ENCODE assay signal across 18 cellular contexts in the genomic region with DNA sequence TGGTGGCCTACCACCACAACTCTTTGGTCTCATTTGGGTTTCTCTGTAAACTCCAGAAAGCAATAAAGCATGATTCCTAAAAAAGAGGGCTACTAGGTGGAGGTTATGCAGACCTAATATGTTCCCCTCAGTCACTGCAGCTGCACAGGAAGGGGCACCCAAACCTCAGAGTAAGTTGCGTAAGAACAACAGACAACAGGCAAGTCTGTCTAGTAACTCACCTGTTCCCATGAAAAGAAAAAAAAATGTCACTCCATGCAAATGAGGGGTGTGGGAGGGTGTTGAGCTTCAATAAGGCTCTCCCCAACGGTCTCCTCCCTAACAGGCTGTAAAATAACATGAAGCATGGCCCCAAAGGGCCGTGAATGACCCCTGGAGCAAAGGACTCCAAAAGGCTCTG.
DNase-seq lines count a peak whose midpoint lies in the region; ATAC-seq, FAIRE-seq and TF ChIP-seq lines count a peak whose summit lies in the region.
"Had no signal": no experiment of that assay in that cellular context is flagged by ENCODE, and none has a peak within 500 bp of the region (broad histone marks: within the 10 kb centered on the region; RNA-seq: fewer than 3 reads in every experiment).

No MANE protein-coding gene starts in this region.

- no peak overlapping the region for H3K4me2 ChIP-seq in HepG2 (ENCODE audit: low read depth, low read length)

- no peaks in the 10 kb centered on the region for H3K4me1 ChIP-seq in HepG2 (ENCODE audit: insufficient read depth, low read length)
- no peaks in the 10 kb centered on the region for H3K4me1 ChIP-seq in right lobe of liver
- H3K4me1 ChIP-seq in gastroesophageal sphincter = peaks cover 0 to 84% (median 4%) of the 10 kb centered on the region in 3 donors
- H3K4me1 ChIP-seq in uterus = no peaks in the 10 kb centered on the region

- H3K27ac ChIP-seq in HepG2 (ENCODE audit: extremely low read length, insufficient read depth, low read length) (no peak overlapping the region), right lobe of liver (no peak overlapping the region), gastroesophageal sphincter (peak overlapping the region in 3 of 4 donors; percentile 69 to 73 (median 71)), uterus (peak overlapping the region; percentile 74 to 78)

- H3K27me3 Mint-ChIP-seq in natural killer cell treated with Interleukin-12 subunit alpha and Interleukin-12 subunit beta and Interleukin-15 and Interleukin-18, amount 100 ng/mL, for 72 hours = peaks cover 19 to 27% of the 10 kb centered on the region in 2 donors

- POLR2A ChIA-PET in HepG2 (lab: Yijun Ruan, JAX) = no interaction called here

- TF ChIP-seq EP300 in HepG2 (IDR thresholded peaks at IDR 0.05; ENCODE audit: low read depth in 2 of 2, low read length in 2 of 2) = no peak
- no peak for TF ChIP-seq EP300 in HepG2 (CRISPR knock-in tag; IDR thresholded peaks at IDR 0.05; ENCODE audit: borderline replicate concordance)
- TF ChIP-seq EP300 in gastroesophageal sphincter (IDR thresholded peaks at IDR 0.05) = no peak

- TF ChIP-seq CTCF in HepG2 (CRISPR knock-in tag; IDR thresholded peaks at IDR 0.05) = no peak
- TF ChIP-seq CTCF in right lobe of liver (IDR thresholded peaks at IDR 0.05) = no peak
- TF ChIP-seq CTCF in gastroesophageal sphincter (IDR thresholded peaks at IDR 0.05) = no peak
- TF ChIP-seq CTCF in uterus (IDR thresholded peaks at IDR 0.05) = no peak

- H3K79me2 ChIP-seq in HepG2 (ENCODE audit: insufficient read depth, low read length) = no peaks in the 10 kb centered on the region

- TF ChIP-seq POLR2A in HepG2 (IDR thresholded peaks at IDR 0.05; ENCODE audit: insufficient read depth in 1 of 2, low read depth in 2 of 2, low read length in 2 of 2) (no peak), right lobe of liver (IDR thresholded peaks at IDR 0.05) (no peak), gastroesophageal sphincter (IDR thresholded peaks at IDR 0.05) (no peak), uterus (IDR thresholded peaks at IDR 0.05) (no peak)

- TF ChIP-seq RAD21 in HepG2 (CRISPR knock-in tag; IDR thresholded peaks at IDR 0.05) = no peak

- no peaks in the 10 kb centered on the region for H3K36me3 Mint-ChIP-seq in natural killer cell treated with Interleukin-12 subunit alpha and Interleukin-12 subunit beta and Interleukin-15 and Interleukin-18, amount 100 ng/mL, for 72 hours
- H3K36me3 Mint-ChIP-seq: CD8-positive, alpha-beta memory T cell had no signal

- in situ Hi-C loops in HepG2 (cut with HindIII; ENCODE audit: extremely low pct_ligation_motif_present, low pct_unique_long_range_greater_than_20kb) = loop anchor here (5.0 kb wide), 1 partner anchor 466 kb away; no protein-coding TSS in a partner anchor

- no peak for DNase-seq in HepG2 (ENCODE audit: low spot score)
- no peak for DNase-seq in right lobe of liver
- DNase-seq in NAMALWA (ENCODE audit: low spot score) = peak; percentile 4
- DNase-seq in uterus = no peak
- DNase-seq in activated CD4-positive, alpha-beta T cell treated with anti-CD3 and anti-CD28 coated beads for 4 hours = no peak
- DNase-seq in natural killer cell treated with Interleukin-12 subunit alpha and Interleukin-12 subunit beta and Interleukin-15 and Interleukin-18, amount 100 ng/mL, for 72 hours (ENCODE audit: low spot score) = no peak
- DNase-seq: 8988T; CD8-positive, alpha-beta memory T cell; DMS79; GOT3; NCI-H1105; NCI-H1694; NCI-H2227 treated with DMSO at 0.1 percent for 48 hours; NCI-H526; SIG-M5 had no signal

- no peak overlapping the region for H3K27ac Mint-ChIP-seq in natural killer cell treated with Interleukin-12 subunit alpha and Interleukin-12 subunit beta and Interleukin-15 and Interleukin-18, amount 100 ng/mL, for 72 hours

- no peak overlapping the region for H2AFZ ChIP-seq in HepG2 (ENCODE audit: low read length)

- ATAC-seq in HepG2 (no peak), right lobe of liver (no peak), gastroesophageal sphincter (no peak), HG03196 (IDR thresholded peaks at IDR 0.05; ENCODE audit: unreplicated experiment) (no peak)
- ATAC-seq in natural killer cell treated with Interleukin-12 subunit alpha and Interleukin-12 subunit beta and Interleukin-15 and Interleukin-18, amount 100 ng/mL, for 72 hours = no peak

- no peak overlapping the region for H3K4me3 Mint-ChIP-seq in natural killer cell treated with Interleukin-12 subunit alpha and Interleukin-12 subunit beta and Interleukin-15 and Interleukin-18, amount 100 ng/mL, for 72 hours
- H3K4me3 Mint-ChIP-seq: CD8-positive, alpha-beta memory T cell had no signal

- H3K36me3 ChIP-seq in HepG2 (replicated peaks in 1 of 2; ENCODE audit: control insufficient read depth in 1 of 2, insufficient read depth in 2 of 2, low read length in 2 of 2) (no peaks in the 10 kb centered on the region), right lobe of liver (no peaks in the 10 kb centered on the region), gastroesophageal sphincter (no peaks in the 10 kb centered on the region), uterus (no peaks in the 10 kb centered on the region)

- H3K4me3 ChIP-seq in HepG2 (replicated peaks in 1 of 3; ENCODE audit: insufficient read depth in 1 of 3, low read depth in 2 of 3, low read length in 3 of 3) = no peak overlapping the region
- H3K4me3 ChIP-seq in right lobe of liver = no peak overlapping the region
- no peak overlapping the region for H3K4me3 ChIP-seq in gastroesophageal sphincter
- H3K4me3 ChIP-seq in uterus = no peak overlapping the region

- H3K9me3 Mint-ChIP-seq in natural killer cell treated with Interleukin-12 subunit alpha and Interleukin-12 subunit beta and Interleukin-15 and Interleukin-18, amount 100 ng/mL, for 72 hours = no peaks in the 10 kb centered on the region
- H3K9me3 Mint-ChIP-seq: CD8-positive, alpha-beta memory T cell had no signal

- peaks cover 0 to 9% of the 10 kb centered on the region in 2 experiments; a peak in 2 of 5 replicates for H3K27me3 ChIP-seq in HepG2 (ENCODE audit: control insufficient read depth in 1 of 2, insufficient read depth in 2 of 2, low read length in 2 of 2)
- no peaks in the 10 kb centered on the region for H3K27me3 ChIP-seq in right lobe of liver
- no peaks in the 10 kb centered on the region for H3K27me3 ChIP-seq in gastroesophageal sphincter
- no peaks in the 10 kb centered on the region for H3K27me3 ChIP-seq in uterus

- intact Hi-C loops in HepG2 (cut with micrococcal nuclease; ENCODE audit: unreplicated experiment) (no loop called here), right lobe of liver (cut with DNase I) (no loop called here), uterus (cut with DNase I; ENCODE audit: low total_unique reads) (no loop called here)

- no peaks in the 10 kb centered on the region for H4K20me1 ChIP-seq in HepG2 (ENCODE audit: insufficient read depth, low read length)

- no TSS peak for BruUV-seq in HepG2 (replicated peaks; lab: Mats Ljungman, UMichigan)

- CTCF ChIA-PET in HepG2 (lab: Yijun Ruan, JAX; ENCODE audit: low intra/inter-chr PET ratio, low total read pairs) = interaction anchor here (5.0 kb wide), 1 partner anchor 467 kb away, joined by 77 read pairs; no protein-coding TSS in a partner anchor

- no peak for FAIRE-seq in HepG2 (lab: Jason Lieb, UNC)
- FAIRE-seq: D721Med had no signal

- no peak overlapping the region for H3K9ac ChIP-seq in HepG2 (ENCODE audit: insufficient read depth, low read depth, low read length)

- no peaks in the 10 kb centered on the region for H3K9me3 ChIP-seq in HepG2 (ENCODE audit: low read length)
- no peaks in the 10 kb centered on the region for H3K9me3 ChIP-seq in right lobe of liver
- no peaks in the 10 kb centered on the region for H3K9me3 ChIP-seq in gastroesophageal sphincter
- no peaks in the 10 kb centered on the region for H3K9me3 ChIP-seq in uterus

- WGBS in HepG2 (ENCODE audit: low lambda C conversion rate) = 25% methylated on average over 3 of the region's 3 CpGs
- 64% methylated on average over 2 of the region's 3 CpGs for WGBS in right lobe of liver (ENCODE audit: insufficient coverage, low coverage, low lambda C conversion rate, missing lambda C conversion rate)
- WGBS in gastroesophageal sphincter (ENCODE audit: low coverage in 1 of 2), 2 donors = 75 to 80% methylated on average over 3 of the region's 3 CpGs

- H3K4me1 Mint-ChIP-seq in natural killer cell treated with Interleukin-12 subunit alpha and Interleukin-12 subunit beta and Interleukin-15 and Interleukin-18, amount 100 ng/mL, for 72 hours (ENCODE audit: low read depth in 2 of 2) = no peaks in the 10 kb centered on the region
- H3K4me1 Mint-ChIP-seq: CD8-positive, alpha-beta memory T cell had no signal

TF ChIP-seq in HepG2, 621 proteins besides CTCF, POLR2A, EP300 and RAD21:
- TF ChIP-seq ZMAT3 (CRISPR knock-in tag; conservative IDR thresholded peaks at IDR 0.05) = no peak
- peak; percentile 56 for TF ChIP-seq CEBPB (IDR thresholded peaks at IDR 0.05; ENCODE audit: borderline replicate concordance, low read depth, low read length)
- no peak for TF ChIP-seq SP2 (CRISPR knock-in tag; IDR thresholded peaks at IDR 0.05)
TF ChIP-seq in HepG2: peak in this region for 1.

Comparison
In these comparisons a context has a peak if more than half of its experiments do, and no peak if none do; other contexts are left out.
1. H3K27ac ChIP-seq: peak in gastroesophageal sphincter (3 of 4) and uterus (2 of 2); none in HepG2 (single experiment) and right lobe of liver (0 of 3).